ENCODE assay signal across 17 cellular contexts in the genomic region with DNA sequence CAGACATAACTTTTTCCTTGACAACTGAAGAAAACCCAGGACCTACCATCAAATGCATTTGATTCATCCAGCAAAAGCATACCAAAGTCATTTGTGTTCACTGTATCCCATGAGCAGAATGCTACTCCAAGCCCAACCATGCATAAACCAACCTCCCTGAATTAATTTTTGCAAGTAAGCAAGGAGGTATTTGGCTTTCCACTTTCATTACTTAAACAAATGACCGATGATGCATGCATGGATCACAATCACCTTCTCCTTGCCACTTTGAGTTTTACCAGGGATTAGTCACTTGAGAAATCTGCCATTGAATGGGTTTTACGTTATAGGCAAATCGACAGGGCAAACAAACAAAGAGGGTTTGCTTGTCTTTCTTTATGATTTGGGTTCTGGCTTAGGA.
DNase-seq lines count a peak whose midpoint lies in the region; ATAC-seq and TF ChIP-seq lines count a peak whose summit lies in the region.
"Had no signal": no experiment of that assay in that cellular context is flagged by ENCODE, and none has a peak within 500 bp of the region (broad histone marks: within the 10 kb centered on the region; RNA-seq: fewer than 3 reads in every experiment).

No MANE protein-coding gene starts in this region.

- H3K27ac Mint-ChIP-seq in MCF 10A (ENCODE audit: low read depth, unreplicated experiment): no peak overlapping the region
- H3K27ac Mint-ChIP-seq: IgD-negative memory B cell, memory B cell had no signal

- H3K9ac ChIP-seq in mammary epithelial cell (ENCODE audit: insufficient read depth, low read length): no peak overlapping the region

- H3K9me3 Mint-ChIP-seq in MCF 10A (ENCODE audit: unreplicated experiment): no peaks in the 10 kb centered on the region
- H3K9me3 Mint-ChIP-seq: IgD-negative memory B cell, memory B cell had no signal

- no peaks in the 10 kb centered on the region for H3K36me3 Mint-ChIP-seq in MCF 10A (ENCODE audit: insufficient read depth, unreplicated experiment)
- H3K36me3 Mint-ChIP-seq: IgD-negative memory B cell, memory B cell had no signal

- WGBS in mammary epithelial cell (ENCODE audit: low coverage, missing lambda C conversion rate): 75% methylated on average over 3 of the region's 3 CpGs

- H3K36me3 ChIP-seq in mammary epithelial cell (ENCODE audit: insufficient read depth, low read length): no peaks in the 10 kb centered on the region
- H3K36me3 ChIP-seq: adrenal gland, upper lobe of right lung had no signal

- no peaks in the 10 kb centered on the region for H3K27me3 ChIP-seq in mammary epithelial cell (ENCODE audit: insufficient read depth, low read length)
- H3K27me3 ChIP-seq: adrenal gland, upper lobe of right lung had no signal

- no peaks in the 10 kb centered on the region for H3K4me1 ChIP-seq in mammary epithelial cell (ENCODE audit: insufficient read depth, low read length)
- H3K4me1 ChIP-seq: adrenal gland, upper lobe of right lung had no signal

- no TSS peak for BruUV-seq in mammary epithelial cell (replicated peaks; lab: Mats Ljungman, UMichigan)
- BruUV-seq in MCF 10A (replicated peaks; lab: Mats Ljungman, UMichigan): no TSS peak

- CTCF ChIA-PET in mammary epithelial cell (lab: Charles Lee; ENCODE audit: low non-redundant PET) (no interaction called here), MCF 10A (lab: Yijun Ruan, JAX) (interaction anchor here (0.8 to 1.9 kb wide), 4 partner anchors 14 to 317 kb away, joined by 4 to 7 read pairs (median 4); no protein-coding TSS in a partner anchor)

- H3K9me3 ChIP-seq in mammary epithelial cell (replicated peaks; ENCODE audit: insufficient read depth, low read length): no peaks in the 10 kb centered on the region
- H3K9me3 ChIP-seq: adrenal gland, upper lobe of right lung had no signal

- intact Hi-C loops in mammary epithelial cell (cut with micrococcal nuclease): no loop called here
- intact Hi-C loops in MCF 10A (cut with micrococcal nuclease): no loop called here

- ATAC-seq in GM21825 (IDR thresholded peaks at IDR 0.05; ENCODE audit: unreplicated experiment) (no peak), GM18867 (IDR thresholded peaks at IDR 0.05; ENCODE audit: unreplicated experiment) (no peak)
- ATAC-seq: upper lobe of right lung had no signal

- H3K27me3 Mint-ChIP-seq in MCF 10A (ENCODE audit: insufficient read depth, unreplicated experiment): peaks cover 11% of the 10 kb centered on the region

- H3K79me2 ChIP-seq in mammary epithelial cell (ENCODE audit: insufficient read depth, low read length): no peaks in the 10 kb centered on the region

- H2AFZ ChIP-seq in mammary epithelial cell (ENCODE audit: low read depth, low read length): no peak overlapping the region

- H3K4me1 Mint-ChIP-seq in MCF 10A (ENCODE audit: insufficient read depth, unreplicated experiment): no peaks in the 10 kb centered on the region
- H3K4me1 Mint-ChIP-seq: IgD-negative memory B cell, memory B cell had no signal

- in situ Hi-C loops in mammary epithelial cell (cut with MboI; ENCODE audit: low sequenced_read_pairs in 2 of 2): no loop called here

- no peak overlapping the region for H3K4me2 ChIP-seq in mammary epithelial cell (ENCODE audit: insufficient read depth, low read depth, low read length)

- H4K20me1 ChIP-seq in mammary epithelial cell (ENCODE audit: insufficient read depth, low read length): no peaks in the 10 kb centered on the region

- POLR2A ChIA-PET in MCF 10A (lab: Yijun Ruan, JAX): no interaction called here

- DNase-seq in mammary epithelial cell (peak; percentile 61), MCF 10A (ENCODE audit: unreplicated experiment) (no peak), T1000 (lab: John Stamatoyannopoulos, UW) (peak; percentile 30), fibroblast of pulmonary artery (ENCODE audit: low read depth) (peak; percentile 46), islet precursor cell (no peak), occipital lobe (lab: John Stamatoyannopoulos, UW) (no peak)
- DNase-seq: activated CD4-positive, CD25-positive, alpha-beta regulatory T cell; activated CD8-positive, alpha-beta memory T cell treated with anti-CD3 and anti-CD28 coated beads, Interleukin-2, amount 50 U/mL, for 4 hours; adrenal gland; hypothalamus; NCI-H1436 treated with DMSO at 0.1 percent for 48 hours; posterior cingulate gyrus; upper lobe of right lung had no signal

- TF ChIP-seq CTCF in mammary epithelial cell (conservative IDR thresholded peaks at IDR 0.05 in 1 of 2, IDR thresholded peaks at IDR 0.05 in 1 of 2; ENCODE audit: extremely low read depth in 1 of 2, insufficient read depth in 1 of 2, low read depth in 1 of 2, low read length in 2 of 2) (no peak), MCF 10A (IDR thresholded peaks at IDR 0.05; ENCODE audit: unreplicated experiment) (no peak), fibroblast of pulmonary artery (IDR thresholded peaks at IDR 0.05; ENCODE audit: low read length, missing control alignments) (no peak)

- no peak overlapping the region for H3K27ac ChIP-seq in mammary epithelial cell (ENCODE audit: insufficient read depth, low read depth, low read length)
- H3K27ac ChIP-seq: adrenal gland, upper lobe of right lung had no signal

- dilution Hi-C loops in mammary epithelial cell (cut with HindIII; ENCODE audit: low sequenced_read_pairs): loop anchor here (5.0 to 25.0 kb wide), 3 partner anchors 67 to 292 kb away; no protein-coding TSS in a partner anchor

- no peak overlapping the region for H3K4me3 Mint-ChIP-seq in MCF 10A (ENCODE audit: unreplicated experiment)
- H3K4me3 Mint-ChIP-seq: IgD-negative memory B cell, memory B cell had no signal

- H3K4me3 ChIP-seq in mammary epithelial cell (replicated peaks in 1 of 3; ENCODE audit: insufficient read depth in 1 of 3, low read depth in 2 of 3, low read length in 3 of 3) (no peak overlapping the region), fibroblast of pulmonary artery (replicated peaks; ENCODE audit: low read depth, low read length) (no peak overlapping the region)
- H3K4me3 ChIP-seq: adrenal gland, upper lobe of right lung had no signal

Comparison
In these comparisons a context has a peak if more than half of its experiments do, and no peak if none do; other contexts are left out.
1. DNase-seq: peak in mammary epithelial cell (single experiment), T1000 (single experiment) and fibroblast of pulmonary artery (single experiment); none in MCF 10A (single experiment), islet precursor cell (single experiment) and occipital lobe (single experiment).